In genomic region chr1:202047977-202048376, GRCh38 we compare ENCODE assay signal across 29 cellular contexts. TPM values are rescaled to one million over a fixed set of nuclear protein-coding genes. Genes with fewer than 3 reads are reported as not detected.
A peak's percentile ranks its signal among the peaks of the same experiment; 100 is the strongest.
DNase-seq lines count a peak whose midpoint lies in the region; ATAC-seq, FAIRE-seq and TF ChIP-seq lines count a peak whose summit lies in the region.
"Had no signal": no experiment of that assay in that cellular context is flagged by ENCODE, and none has a peak within 500 bp of the region (broad histone marks: within the 10 kb centered on the region; RNA-seq: fewer than 3 reads in every experiment).

No MANE protein-coding gene starts in this region.

- no peak for TF ChIP-seq CTCF in HepG2 (CRISPR knock-in tag; IDR thresholded peaks at IDR 0.05)
- no peak for TF ChIP-seq CTCF in right lobe of liver (IDR thresholded peaks at IDR 0.05)
- TF ChIP-seq CTCF in PC-9 (conservative IDR thresholded peaks at IDR 0.05), result no peak
- TF ChIP-seq CTCF in lower lobe of right lung (IDR thresholded peaks at IDR 0.05), result no peak
- no peak for TF ChIP-seq CTCF in upper lobe of left lung (IDR thresholded peaks at IDR 0.05)

- 0 out of 3 replicates have a peak, but pooled peaks have one; percentile 6 for ATAC-seq in HepG2
- no peak for ATAC-seq in right lobe of liver
- no peak for ATAC-seq in lower lobe of right lung
- no peak for ATAC-seq in upper lobe of left lung (ENCODE audit: low FRiP score in 2 of 2)
- ATAC-seq in esophagus mucosa, result no peak
- ATAC-seq in GM19395 (IDR thresholded peaks at IDR 0.05; ENCODE audit: unreplicated experiment), result no peak
- ATAC-seq: activated naive CD8-positive, alpha-beta T cell treated with anti-CD3 and anti-CD28 coated beads, Interleukin-2, amount 50 U/mL, for 24 hours; GM12878; sciatic nerve; stimulated activated naive B cell treated with anti-CD40 and anti-IgM and Interleukin-4, amounts not matched to agents 10 μg/mL and 1 μg/mL and 100 μg/mL, for 72 hours had no signal

- TF ChIP-seq POLR2A in HepG2 (IDR thresholded peaks at IDR 0.05; ENCODE audit: insufficient read depth in 1 of 2, low read depth in 2 of 2, low read length in 2 of 2) (no peak), right lobe of liver (IDR thresholded peaks at IDR 0.05) (no peak), upper lobe of left lung (IDR thresholded peaks at IDR 0.05) (no peak)

- POLR2A ChIA-PET in HepG2 (lab: Yijun Ruan, JAX), result interaction anchor here (1.5 to 4.2 kb wide), 6 partner anchors 9 to 40 kb away, joined by 3 to 31 read pairs (median 26); partner anchors contain the start of gene ELF3
- POLR2A ChIA-PET in PC-9 (lab: Charles Lee; ENCODE audit: unreplicated experiment), result interaction anchor here (0.6 to 2.5 kb wide), 4 partner anchors 9 to 93 kb away, joined by 3 to 60 read pairs (median 20); partner anchors contain the start of gene TIMM17A

- H3K9ac ChIP-seq in HepG2 (ENCODE audit: insufficient read depth, low read depth, low read length), result peak overlapping the region; percentile 33; the same call in 1 of the 2 replicates
- H3K9ac ChIP-seq: BLaER1 treated with 17β-estradiol and CSF1 and Interleukin-3, amounts not matched to agents 10 nM and 100 nM; GM23248; parathyroid adenoma had no signal

- H3K4me1 ChIP-seq in HepG2 (ENCODE audit: insufficient read depth, low read length), result peaks cover 63% of the 10 kb centered on the region
- H3K4me1 ChIP-seq in right lobe of liver, result peaks cover 0 to 21% (median 9%) of the 10 kb centered on the region in 4 donors
- peaks cover 69% of the 10 kb centered on the region for H3K4me1 ChIP-seq in PC-9 (replicated peaks; ENCODE audit: insufficient read depth)
- H3K4me1 ChIP-seq in lower lobe of right lung, result peaks cover 18% of the 10 kb centered on the region
- H3K4me1 ChIP-seq in upper lobe of left lung, result peaks cover 0 to 32% (median 12%) of the 10 kb centered on the region in 4 donors
- H3K4me1 ChIP-seq: parathyroid adenoma had no signal

- H4K20me1 ChIP-seq in HepG2 (ENCODE audit: insufficient read depth, low read length) (no peaks in the 10 kb centered on the region), PC-9 (ENCODE audit: insufficient read depth) (no peaks in the 10 kb centered on the region)
- H4K20me1 ChIP-seq: BLaER1 treated with 17β-estradiol and CSF1 and Interleukin-3, amounts not matched to agents 10 nM and 100 nM had no signal

- no peak for TF ChIP-seq EP300 in HepG2 (IDR thresholded peaks at IDR 0.05; ENCODE audit: low read depth in 2 of 2, low read length in 2 of 2)
- TF ChIP-seq EP300 in HepG2 (CRISPR knock-in tag; IDR thresholded peaks at IDR 0.05; ENCODE audit: borderline replicate concordance), result no peak
- no peak for TF ChIP-seq EP300 in upper lobe of left lung (IDR thresholded peaks at IDR 0.05)

- CTCF ChIA-PET in HepG2 (lab: Yijun Ruan, JAX; ENCODE audit: low intra/inter-chr PET ratio, low total read pairs) (no interaction called here), PC-9 (lab: Charles Lee) (interaction anchor here (0.5 to 0.7 kb wide), 2 partner anchors 48 to 65 kb away, joined by 3 read pairs; no protein-coding TSS in a partner anchor)

- 2% methylated on average over 4 of the region's 4 CpGs for WGBS in HepG2 (ENCODE audit: low lambda C conversion rate)
- 89% methylated on average over 4 of the region's 4 CpGs for WGBS in right lobe of liver (ENCODE audit: insufficient coverage, low coverage, low lambda C conversion rate, missing lambda C conversion rate)
- WGBS in upper lobe of left lung, 2 donors, result 60 to 70% methylated on average over 4 of the region's 4 CpGs

- FAIRE-seq in HepG2 (lab: Jason Lieb, UNC), result no peak
- FAIRE-seq: GM12878, urothelium cell line had no signal

- peak; percentile 47 for DNase-seq in HepG2 (ENCODE audit: low spot score)
- DNase-seq in right lobe of liver, result no peak
- DNase-seq in PC-9, result no peak
- DNase-seq in lower lobe of right lung, result no peak
- no peak for DNase-seq in upper lobe of left lung
- no peak for DNase-seq in mesenteric fat pad (ENCODE audit: low spot score)
- DNase-seq: activated CD4-positive, alpha-beta T cell treated with anti-CD3 and anti-CD28 coated beads, Interleukin-2, amount 10 ng/mL, durations not matched to agents 7 days and 5 days; activated naive CD8-positive, alpha-beta T cell treated with anti-CD3 and anti-CD28 coated beads, Interleukin-2, amount 50 U/mL, for 24 hours; activated T-cell treated with anti-CD3 and anti-CD28 coated beads, Interleukin-2, amount 50 U/mL, for 48 hours; EL; GM23248; IMR-90; islet precursor cell; NCI-H1048; NCI-H187 treated with DMSO at 0.1 percent for 48 hours; NCI-H446 treated with DMSO at 0.1 percent for 48 hours; NK-92 treated with Interleukin-12 subunit alpha and Interleukin-12 subunit beta, amount 100 ng/mL, for 24 hours; SIG-M5; stimulated activated CD4-positive, alpha-beta T cell treated with anti-CD3 and anti-CD28 coated beads, Interleukin-4, amount 100 ng/mL, for 4 hours; stimulated activated naive B cell treated with anti-CD40 and anti-IgM and Interleukin-4, amounts not matched to agents 10 μg/mL and 1 μg/mL and 100 μg/mL, for 72 hours; WERI-Rb-1 had no signal

- H3K4me2 ChIP-seq in HepG2 (ENCODE audit: low read depth, low read length) (peak overlapping the region; percentile 74), PC-9 (peak overlapping the region; percentile 76)
- H3K4me2 ChIP-seq: BLaER1 treated with 17β-estradiol and CSF1 and Interleukin-3, amounts not matched to agents 10 nM and 100 nM had no signal

- no peak overlapping the region for H3K27ac ChIP-seq in HepG2 (ENCODE audit: extremely low read length, insufficient read depth, low read length)
- no peak overlapping the region for H3K27ac ChIP-seq in right lobe of liver
- H3K27ac ChIP-seq in PC-9, result peak overlapping the region; percentile 98
- peak overlapping the region; percentile 71 for H3K27ac ChIP-seq in lower lobe of right lung
- peak overlapping the region in 3 of 4 donors; percentile 66 to 89 (median 76) for H3K27ac ChIP-seq in upper lobe of left lung
- H3K27ac ChIP-seq: BLaER1 treated with 17β-estradiol and CSF1 and Interleukin-3, amounts not matched to agents 10 nM and 100 nM; GM23248; parathyroid adenoma; suprapubic skin; WERI-Rb-1 had no signal

- in situ Hi-C loops in HepG2 (cut with HindIII; ENCODE audit: extremely low pct_ligation_motif_present, low pct_unique_long_range_greater_than_20kb), result no loop called here

- H3F3A ChIP-seq in PC-9 (ENCODE audit: insufficient read depth, low read depth), result peaks cover 53% of the 10 kb centered on the region

- H3K27me3 ChIP-seq in HepG2 (ENCODE audit: control insufficient read depth in 1 of 2, insufficient read depth in 2 of 2, low read length in 2 of 2) (no peaks in the 10 kb centered on the region), right lobe of liver (no peaks in the 10 kb centered on the region), PC-9 (ENCODE audit: insufficient read depth, low read depth) (no peaks in the 10 kb centered on the region), lower lobe of right lung (ENCODE audit: low read depth) (no peaks in the 10 kb centered on the region), upper lobe of left lung (no peaks in the 10 kb centered on the region)
- H3K27me3 ChIP-seq: BLaER1 treated with 17β-estradiol and CSF1 and Interleukin-3, amounts not matched to agents 10 nM and 100 nM; suprapubic skin had no signal

- H3K9me3 ChIP-seq in HepG2 (ENCODE audit: low read length) (no peaks in the 10 kb centered on the region), right lobe of liver (no peaks in the 10 kb centered on the region), PC-9 (ENCODE audit: insufficient read depth, low read depth) (no peaks in the 10 kb centered on the region), lower lobe of right lung (no peaks in the 10 kb centered on the region), upper lobe of left lung (no peaks in the 10 kb centered on the region)
- H3K9me3 ChIP-seq: BLaER1 treated with 17β-estradiol and CSF1 and Interleukin-3, amounts not matched to agents 10 nM and 100 nM; suprapubic skin had no signal

- H3K36me3 ChIP-seq in HepG2 (replicated peaks in 1 of 2; ENCODE audit: control insufficient read depth in 1 of 2, insufficient read depth in 2 of 2, low read length in 2 of 2) (no peaks in the 10 kb centered on the region), right lobe of liver (no peaks in the 10 kb centered on the region), PC-9 (ENCODE audit: low read depth) (no peaks in the 10 kb centered on the region), lower lobe of right lung (no peaks in the 10 kb centered on the region), upper lobe of left lung (no peaks in the 10 kb centered on the region)
- H3K36me3 ChIP-seq: BLaER1 treated with 17β-estradiol and CSF1 and Interleukin-3, amounts not matched to agents 10 nM and 100 nM; suprapubic skin; WERI-Rb-1 had no signal

- intact Hi-C loops in HepG2 (cut with micrococcal nuclease; ENCODE audit: unreplicated experiment), result no loop called here
- intact Hi-C loops in right lobe of liver (cut with DNase I), result no loop called here
- intact Hi-C loops in PC-9 (cut with micrococcal nuclease; ENCODE audit: unreplicated experiment), result loop anchor here (1.0 kb wide), 1 partner anchor 8 kb away; no protein-coding TSS in a partner anchor
- intact Hi-C loops in lower lobe of right lung (cut with DNase I), result no loop called here

- H3K4me3 ChIP-seq in HepG2 (replicated peaks in 1 of 3; ENCODE audit: insufficient read depth in 1 of 3, low read depth in 2 of 3, low read length in 3 of 3) (peak overlapping the region in 1 of 3 experiments; percentile 49; a peak in 1 of 6 replicates), right lobe of liver (no peak overlapping the region), PC-9 (no peak overlapping the region), lower lobe of right lung (no peak overlapping the region), upper lobe of left lung (no peak overlapping the region)
- H3K4me3 ChIP-seq: BLaER1 treated with 17β-estradiol and CSF1 and Interleukin-3, amounts not matched to agents 10 nM and 100 nM; GM12878; GM23248; suprapubic skin had no signal

- TF ChIP-seq RAD21 in HepG2 (CRISPR knock-in tag; IDR thresholded peaks at IDR 0.05), result no peak

- BruUV-seq in HepG2 (replicated peaks; lab: Mats Ljungman, UMichigan) (no TSS peak), PC-9 (replicated peaks; lab: Mats Ljungman, UMichigan) (no TSS peak)

- no peaks in the 10 kb centered on the region for H3K9me2 ChIP-seq in PC-9 (ENCODE audit: insufficient read depth)

- H3K79me2 ChIP-seq in HepG2 (ENCODE audit: insufficient read depth, low read length), result no peaks in the 10 kb centered on the region
- no peaks in the 10 kb centered on the region for H3K79me2 ChIP-seq in PC-9 (ENCODE audit: low read depth)
- H3K79me2 ChIP-seq: parathyroid adenoma had no signal

- H2AFZ ChIP-seq in HepG2 (ENCODE audit: low read length) (no peak overlapping the region), PC-9 (no peak overlapping the region)
- H2AFZ ChIP-seq: GM23248, parathyroid adenoma had no signal

RNA-seq across cellular contexts. Expression of gene ELF3, which starts 37.6 kb away (rescaled TPM):
- total RNA-seq in HepG2 (2016; rRNA removed; fragmentation: Illumina TruSeq; extraction: Trizol), result 7.9 and 11.5 TPM in 2 replicates
- 2.7 and 3.4 TPM in 2 replicates for total RNA-seq in HepG2 (2016; cell fraction: cytosol; rRNA removed; fragmentation: Illumina TruSeq; extraction: Trizol; ENCODE audit: low read depth)
- total RNA-seq in HepG2 (2016; cell fraction: insoluble cytoplasmic fraction; rRNA removed; fragmentation: Illumina TruSeq; extraction: Trizol), result 10.4 and 13.3 TPM in 2 replicates
- total RNA-seq in HepG2 (2016; cell fraction: membrane; rRNA removed; fragmentation: Illumina TruSeq; extraction: Trizol), result 6.2 and 6.3 TPM in 2 replicates
- total RNA-seq in HepG2 (2016; cell fraction: nucleus; rRNA removed; fragmentation: Illumina TruSeq; extraction: Trizol), result 12.6 and 14.1 TPM in 2 replicates
- polyA plus RNA-seq in HepG2 (2011; rRNA removed), result 55.1 and 85.6 TPM in 2 replicates
- polyA plus RNA-seq in HepG2 (2011; cell fraction: cytosol; rRNA removed), result 53.6 and 65.9 TPM in 2 replicates
- 100 and 160 TPM in 2 replicates for polyA plus RNA-seq in HepG2 (2011; cell fraction: nucleus; rRNA removed)
- polyA plus RNA-seq in HepG2 (2012), result 23.2 and 51.8 TPM in 2 replicates
- polyA plus RNA-seq in HepG2 (2016; cell fraction: cytosol; fragmentation: Illumina TruSeq; extraction: Trizol; ENCODE audit: low read depth), result 1.3 and 1.4 TPM in 2 replicates
- 8.0 and 8.3 TPM in 2 replicates for polyA plus RNA-seq in HepG2 (2016; cell fraction: insoluble cytoplasmic fraction; fragmentation: Illumina TruSeq; extraction: Trizol; ENCODE audit: low read depth)
- 1.5 and 2.1 TPM in 2 replicates for polyA plus RNA-seq in HepG2 (2016; cell fraction: membrane; fragmentation: Illumina TruSeq; extraction: Trizol; ENCODE audit: low read depth)
- polyA plus RNA-seq in HepG2 (2016; cell fraction: nucleus; fragmentation: Illumina TruSeq; extraction: Trizol; ENCODE audit: insufficient read depth, low read depth), result 32.7 and 37.5 TPM in 2 replicates
- 97.8 and 144 TPM in 2 replicates for polyA minus RNA-seq in HepG2 (2011; rRNA and poly(A)+ RNA removed; ENCODE audit: low replicate concordance)
- 37.5 and 50.6 TPM in 2 replicates for polyA minus RNA-seq in HepG2 (2011; cell fraction: cytosol; rRNA and poly(A)+ RNA removed)
- polyA minus RNA-seq in HepG2 (2011; cell fraction: nucleus; rRNA and poly(A)+ RNA removed), result 25.4 and 41.9 TPM in 2 replicates
- 100 to 1,000 TPM in 1 of 6 experiments, 10 to 100 TPM in 5; 12.6 to 266 (median 57.8) TPM for total RNA-seq in right lobe of liver
- 295 and 318 TPM in 2 replicates for total RNA-seq in PC-9 (2021)
- 74.1 TPM for total RNA-seq in lower lobe of right lung
- 100 to 1,000 TPM in 4 of 6 donors, 10 to 100 TPM in 2; 82.8 to 261 (median 137) TPM for total RNA-seq in upper lobe of left lung
- total RNA-seq in esophagus mucosa, result 391 TPM
- 1.9 TPM for total RNA-seq in mesenteric fat pad
- total RNA-seq: GM23248 had no signal
- polyA plus RNA-seq: GM23248 had no signal

Comparison
In these comparisons a context has a peak if more than half of its experiments do, and no peak if none do; other contexts are left out.
1. H3K27ac ChIP-seq: peak in PC-9 (single experiment), lower lobe of right lung (single experiment) and upper lobe of left lung (3 of 4); none in HepG2 (single experiment) and right lobe of liver (0 of 3).